ENCODE assay signal across 2 cellular contexts in genomic region chr18:31587538-31587937, GRCh38.
TF ChIP-seq lines count a peak whose summit lies in the region.

No MANE protein-coding gene starts in this region.

TF ChIP-seq in IMR-90, 13 proteins besides CTCF, POLR2A, EP300 and RAD21:
- TF ChIP-seq FOS (IDR thresholded peaks at IDR 0.05; ENCODE audit: low read depth, low read length) (no peak), SMC3 (IDR thresholded peaks at IDR 0.05; ENCODE audit: low read depth, low read length) (no peak)

TF ChIP-seq in H1, 55 proteins besides CTCF, POLR2A, EP300 and RAD21:
- TF ChIP-seq ATF3 (IDR thresholded peaks at IDR 0.05; ENCODE audit: insufficient read depth, low read depth, low read length) (no peak), NANOG (IDR thresholded peaks at IDR 0.05; ENCODE audit: insufficient read depth, low read depth, low read length, poor library complexity, severe bottlenecking) (no peak), RBBP5 (IDR thresholded peaks at IDR 0.05; ENCODE audit: borderline replicate concordance, low read depth, low read length) (no peak), CTBP2 (IDR thresholded peaks at IDR 0.05; ENCODE audit: borderline replicate concordance, insufficient read depth, insufficient read length, low read length) (no peak), E2F6 (IDR thresholded peaks at IDR 0.05) (no peak), SP4 (IDR thresholded peaks at IDR 0.05; ENCODE audit: low read length) (no peak), HDAC2 (IDR thresholded peaks at IDR 0.05; ENCODE audit: borderline replicate concordance in 1 of 2, low read depth in 2 of 2, low read length in 2 of 2) (no peak), TCF12 (IDR thresholded peaks at IDR 0.05; ENCODE audit: low read depth, low read length) (no peak), CHD7 (IDR thresholded peaks at IDR 0.05; ENCODE audit: insufficient replicate concordance, low read length) (no peak), POLR2AphosphoS5 (IDR thresholded peaks at IDR 0.05; ENCODE audit: low read depth, low read length) (no peak), TAF1 (IDR thresholded peaks at IDR 0.05; ENCODE audit: low read depth, low read length) (no peak), SIRT6 (IDR thresholded peaks at IDR 0.05; ENCODE audit: low read length) (no peak), SRF (IDR thresholded peaks at IDR 0.05; ENCODE audit: low read depth, low read length) (no peak), GABPA (IDR thresholded peaks at IDR 0.05; ENCODE audit: borderline replicate concordance, insufficient read depth, low read length) (no peak)
